18 cellular contexts compared by ENCODE assay signal in the genomic region with DNA sequence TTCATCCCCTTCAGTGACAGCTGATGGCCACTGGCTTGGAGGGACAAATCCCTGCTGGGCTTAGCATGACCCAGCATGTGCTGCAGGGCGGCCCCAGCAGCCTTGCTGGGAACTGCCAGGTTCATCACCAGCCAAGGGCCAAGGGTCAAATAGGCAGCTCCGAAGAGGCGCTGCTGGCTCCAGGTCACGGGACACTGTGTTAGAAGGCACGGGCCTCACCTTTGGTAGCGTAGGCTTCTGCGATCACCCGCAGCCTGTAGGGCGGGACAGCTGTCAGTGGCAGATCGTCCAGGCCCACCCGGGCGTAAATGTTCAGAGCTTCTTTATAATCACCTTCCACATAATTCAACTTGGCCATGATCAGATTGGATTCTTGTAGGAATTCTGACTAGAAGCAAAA.
"Had no signal": no experiment of that assay in that cellular context is flagged by ENCODE, and none has a peak within 500 bp of the region (broad histone marks: within the 10 kb centered on the region; RNA-seq: fewer than 3 reads in every experiment).

No MANE protein-coding gene starts in this region.

- DNase-seq: activated CD4-positive, alpha-beta T cell treated with anti-CD3 and anti-CD28 coated beads, Interleukin-2, amount 50 U/mL, for 1 hour; activated CD8-positive, alpha-beta T cell treated with anti-CD3 and anti-CD28 coated beads, Interleukin-2, amount 10 ng/mL, durations not matched to agents 7 days and 5 days; activated naive CD4-positive, alpha-beta T cell treated with Interleukin-2 at 50 U/mL for 16 hours; activated T-cell treated with anti-CD3 and anti-CD28 coated beads, Interleukin-2, amount 50 U/mL, for 24 hours; dermis blood vessel endothelial cell; effector memory CD4-positive, alpha-beta T cell; foreskin melanocyte; immature natural killer cell; mucosa of descending colon; naive B cell; occipital lobe; stimulated activated CD4-positive, alpha-beta T cell treated with anti-CD3 and anti-CD28 coated beads, Interleukin-4, amount 100 ng/mL, for 4 hours; stimulated activated naive CD8-positive, alpha-beta T cell treated with anti-CD3 and anti-CD28 coated beads, Interleukin-15, Interleukin-2, amounts not matched to agents 100 U/mL and 50 U/mL, for 24 hours; thyroid gland had no signal

- H3K27me3 Mint-ChIP-seq: activated T-cell treated with anti-CD3 and anti-CD28 coated beads, Interleukin-2, amount 50 U/mL, for 24 hours had no signal

- H3K4me1 Mint-ChIP-seq: immature natural killer cell, naive B cell, neural crest cell had no signal

- H3K27me3 ChIP-seq: cardiac muscle cell, thyroid gland had no signal

- H3K36me3 Mint-ChIP-seq: immature natural killer cell, naive B cell had no signal

- H3K27ac Mint-ChIP-seq: activated CD8-positive, alpha-beta T cell treated with anti-CD3 and anti-CD28 coated beads, Interleukin-2, amount 10 ng/mL, durations not matched to agents 7 days and 5 days; activated T-cell treated with anti-CD3 and anti-CD28 coated beads, Interleukin-2, amount 50 U/mL, for 24 hours; activated T-helper 2 cell treated with anti-CD3 and anti-CD28 coated beads, Interferon-gamma antibody, Interleukin-2, Interleukin-4, amounts not matched to agents 10 μg/mL and 5 μg/mL and 100 μg/mL, durations not matched to agents 14 hours and 24 hours and 36 hours; immature natural killer cell had no signal

- H3K4me3 ChIP-seq: cardiac muscle cell, mucosa of descending colon, thyroid gland had no signal

- H3K27ac ChIP-seq: cardiac muscle cell, thyroid gland had no signal

- H3K4me3 Mint-ChIP-seq: activated CD8-positive, alpha-beta T cell treated with anti-CD3 and anti-CD28 coated beads, Interleukin-2, amount 10 ng/mL, durations not matched to agents 7 days and 5 days; activated T-cell treated with anti-CD3 and anti-CD28 coated beads, Interleukin-2, amount 50 U/mL, for 24 hours; immature natural killer cell; naive B cell; neural crest cell had no signal

- ATAC-seq: activated CD8-positive, alpha-beta T cell treated with anti-CD3 and anti-CD28 coated beads, Interleukin-2, amount 10 ng/mL, durations not matched to agents 7 days and 5 days; mucosa of descending colon; SK-N-SH treated with all-trans-retinoic acid at 6 μM for 48 hours; stimulated activated naive CD8-positive, alpha-beta T cell treated with anti-CD3 and anti-CD28 coated beads, Interleukin-15, Interleukin-2, amounts not matched to agents 100 U/mL and 50 U/mL, for 24 hours had no signal

- H3K9me3 Mint-ChIP-seq: activated T-cell treated with anti-CD3 and anti-CD28 coated beads, Interleukin-2, amount 50 U/mL, for 24 hours; activated T-helper 2 cell treated with anti-CD3 and anti-CD28 coated beads, Interferon-gamma antibody, Interleukin-2, Interleukin-4, amounts not matched to agents 10 μg/mL and 5 μg/mL and 100 μg/mL, durations not matched to agents 14 hours and 24 hours and 36 hours; immature natural killer cell; naive B cell; neural crest cell had no signal

- H3K36me3 ChIP-seq: cardiac muscle cell had no signal

- H3K9me3 ChIP-seq: mucosa of descending colon, thyroid gland had no signal
